In genomic region chr12:110090266-110091135, GRCh38 we compare ENCODE assay signal across 23 cellular contexts.
"Had no signal": no experiment of that assay in that cellular context is flagged by ENCODE, and none has a peak within 500 bp of the region (broad histone marks: within the 10 kb centered on the region; RNA-seq: fewer than 3 reads in every experiment).

No MANE protein-coding gene starts in this region.

- ATAC-seq: activated CD4-positive, alpha-beta T cell treated with anti-CD3 and anti-CD28 coated beads for 36 hours; activated T-cell treated with anti-CD3 and anti-CD28 coated beads, Interleukin-2, amount 50 U/mL, for 72 hours; esophagus mucosa had no signal

- H3K27ac ChIP-seq: brain microvascular endothelial cell, coronary artery had no signal

- H3K4me3 ChIP-seq: coronary artery, dorsolateral prefrontal cortex had no signal

- DNase-seq: activated CD4-positive, alpha-beta memory T cell treated with anti-CD3 and anti-CD28 coated beads, Interleukin-2, amount 10 ng/mL, durations not matched to agents 7 days and 5 days; activated CD4-positive, alpha-beta T cell treated with anti-CD3 and anti-CD28 coated beads for 36 hours; activated CD4-positive, alpha-beta T cell treated with anti-CD3 and anti-CD28 coated beads, Interleukin-2, amount 10 ng/mL, durations not matched to agents 24 days and 14 days; activated CD4-positive, CD25-positive, alpha-beta regulatory T cell; activated CD4-positive, CD25-positive, alpha-beta regulatory T cell treated with anti-CD3 and anti-CD28 coated beads, Interleukin-2, amount 50 U/mL, for 72 hours; activated CD8-positive, alpha-beta memory T cell treated with anti-CD3 and anti-CD28 coated beads, Interleukin-2, amount 50 U/mL, for 48 hours; activated gamma-delta T cell; activated naive CD4-positive, alpha-beta T cell; activated naive CD4-positive, alpha-beta T cell treated with anti-CD3 and anti-CD28 coated beads, Interleukin-2, amount 10 ng/mL, durations not matched to agents 7 days and 5 days; activated T-cell treated with anti-CD3 and anti-CD28 coated beads for 4 hours; activated T-cell treated with anti-CD3 and anti-CD28 coated beads, Interleukin-2, amount 50 U/mL, for 24 hours; activated T-cell treated with anti-CD3 and anti-CD28 coated beads, Interleukin-2, amount 50 U/mL, for 72 hours; amniotic stem cell; brain microvascular endothelial cell; foreskin fibroblast; glutamatergic neuron; T-helper 2 cell had no signal

- H3K4me3 Mint-ChIP-seq: activated CD4-positive, alpha-beta memory T cell treated with anti-CD3 and anti-CD28 coated beads, Interleukin-2, amount 10 ng/mL, durations not matched to agents 7 days and 5 days; activated CD4-positive, alpha-beta T cell treated with anti-CD3 and anti-CD28 coated beads for 36 hours; activated CD4-positive, alpha-beta T cell treated with anti-CD3 and anti-CD28 coated beads, Interleukin-2, amount 10 ng/mL, durations not matched to agents 24 days and 14 days; activated naive CD4-positive, alpha-beta T cell treated with anti-CD3 and anti-CD28 coated beads, Interleukin-2, amount 10 ng/mL, durations not matched to agents 7 days and 5 days; activated naive CD8-positive, alpha-beta T cell; activated T-cell treated with anti-CD3 and anti-CD28 coated beads, Interleukin-2, amount 50 U/mL, for 24 hours; activated T-cell treated with anti-CD3 and anti-CD28 coated beads, Interleukin-2, amount 50 U/mL, for 72 hours; central memory CD8-positive, alpha-beta T cell had no signal

- H3K36me3 Mint-ChIP-seq: activated naive CD4-positive, alpha-beta T cell treated with anti-CD3 and anti-CD28 coated beads, Interleukin-2, amount 10 ng/mL, durations not matched to agents 7 days and 5 days; activated naive CD8-positive, alpha-beta T cell had no signal

- H3K36me3 ChIP-seq: brain microvascular endothelial cell had no signal

- H3K27ac Mint-ChIP-seq: activated CD4-positive, alpha-beta memory T cell treated with anti-CD3 and anti-CD28 coated beads, Interleukin-2, amount 10 ng/mL, durations not matched to agents 7 days and 5 days; activated CD4-positive, alpha-beta T cell treated with anti-CD3 and anti-CD28 coated beads for 36 hours; activated CD4-positive, alpha-beta T cell treated with anti-CD3 and anti-CD28 coated beads, Interleukin-2, amount 10 ng/mL, durations not matched to agents 24 days and 14 days; activated naive CD4-positive, alpha-beta T cell treated with anti-CD3 and anti-CD28 coated beads, Interleukin-2, amount 10 ng/mL, durations not matched to agents 7 days and 5 days; activated naive CD8-positive, alpha-beta T cell; activated T-cell treated with anti-CD3 and anti-CD28 coated beads, Interleukin-2, amount 50 U/mL, for 24 hours; activated T-cell treated with anti-CD3 and anti-CD28 coated beads, Interleukin-2, amount 50 U/mL, for 72 hours had no signal

- H3K27me3 ChIP-seq: brain microvascular endothelial cell, dorsolateral prefrontal cortex had no signal

- H3K9me3 Mint-ChIP-seq: activated CD4-positive, alpha-beta memory T cell treated with anti-CD3 and anti-CD28 coated beads, Interleukin-2, amount 10 ng/mL, durations not matched to agents 7 days and 5 days; activated CD4-positive, alpha-beta T cell treated with anti-CD3 and anti-CD28 coated beads, Interleukin-2, amount 10 ng/mL, durations not matched to agents 24 days and 14 days; activated naive CD4-positive, alpha-beta T cell treated with anti-CD3 and anti-CD28 coated beads, Interleukin-2, amount 10 ng/mL, durations not matched to agents 7 days and 5 days; activated T-cell treated with anti-CD3 and anti-CD28 coated beads, Interleukin-2, amount 50 U/mL, for 24 hours; activated T-cell treated with anti-CD3 and anti-CD28 coated beads, Interleukin-2, amount 50 U/mL, for 72 hours; central memory CD8-positive, alpha-beta T cell; dendritic cell treated with granulocyte-macrophage colony-stimulating factor and Interleukin-4, amounts not matched to agents 40 ng/mL and 50 ng/mL, for 4 days had no signal

- H3K27me3 Mint-ChIP-seq: dendritic cell treated with granulocyte-macrophage colony-stimulating factor and Interleukin-4, amounts not matched to agents 40 ng/mL and 50 ng/mL, for 4 days had no signal

- H3K4me1 Mint-ChIP-seq: activated CD4-positive, alpha-beta memory T cell treated with anti-CD3 and anti-CD28 coated beads, Interleukin-2, amount 10 ng/mL, durations not matched to agents 7 days and 5 days; activated CD4-positive, alpha-beta T cell treated with anti-CD3 and anti-CD28 coated beads for 36 hours; central memory CD8-positive, alpha-beta T cell had no signal
